1 cellular context compared by ENCODE assay signal in genomic region chr1:117665523-117666274, GRCh38.
TF ChIP-seq lines count a peak whose summit lies in the region.

No MANE protein-coding gene starts in this region.

TF ChIP-seq in K562, 482 proteins besides CTCF, POLR2A, EP300 and RAD21 (continued from another document):
- TF ChIP-seq ATF6 (CRISPR knock-in tag; IDR thresholded peaks at IDR 0.05), result no peak
- TF ChIP-seq ZNF589 (CRISPR knock-in tag; IDR thresholded peaks at IDR 0.05; ENCODE audit: low read depth), result peak; percentile 66; the same call in 1 of the 2 replicates
- no peak for TF ChIP-seq POLR2AphosphoS2 (IDR thresholded peaks at IDR 0.05; ENCODE audit: low read length)
- TF ChIP-seq ARID4B (CRISPR knock-in tag; IDR thresholded peaks at IDR 0.05), result no peak
- TF ChIP-seq JUND (IDR thresholded peaks at IDR 0.05; ENCODE audit: borderline replicate concordance, low read depth, low read length), result peak; percentile 74
- TF ChIP-seq JUND (tag; IDR thresholded peaks at IDR 0.05; ENCODE audit: borderline replicate concordance, low read depth, low read length), result no peak; the same call in 2 of the 3 replicates
- TF ChIP-seq MGA (IDR thresholded peaks at IDR 0.05), result no peak
- TF ChIP-seq MAFG (tag; conservative IDR thresholded peaks at IDR 0.05), result no peak
- TF ChIP-seq ZNF175 (CRISPR knock-in tag; IDR thresholded peaks at IDR 0.05; ENCODE audit: low read depth), result 0 out of 2 replicates have a peak, but pooled peaks have one; percentile 22
- TF ChIP-seq ZNF41 (CRISPR knock-in tag; conservative IDR thresholded peaks at IDR 0.05), result no peak
- TF ChIP-seq NR2C2 (CRISPR knock-in tag; IDR thresholded peaks at IDR 0.05), result no peak
- no peak for TF ChIP-seq NR2C2 (tag; IDR thresholded peaks at IDR 0.05)
- TF ChIP-seq ZNF174 (CRISPR knock-in tag; IDR thresholded peaks at IDR 0.05), result no peak
TF ChIP-seq in K562: peak in this region for 23.
